17 cellular contexts compared by ENCODE assay signal in the genomic region with DNA sequence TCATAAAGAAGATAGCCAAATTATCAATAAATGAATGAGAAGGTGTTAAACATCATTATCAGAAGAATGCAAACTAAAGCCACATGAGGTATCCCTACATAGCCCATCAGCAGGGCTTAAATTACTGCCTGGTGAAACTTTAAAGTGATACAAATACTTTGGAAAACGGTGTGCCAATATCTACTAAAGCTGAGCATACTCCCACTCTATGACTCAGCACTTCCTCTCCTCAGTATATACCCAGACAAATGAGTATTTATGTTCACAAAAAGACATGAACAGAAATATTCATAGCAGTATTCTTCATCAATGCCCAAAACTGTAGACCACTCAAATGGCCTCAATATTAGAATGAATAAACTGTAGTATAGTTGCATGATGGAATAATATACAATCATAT.
A peak's percentile ranks its signal among the peaks of the same experiment; 100 is the strongest.
DNase-seq lines count a peak whose midpoint lies in the region; ATAC-seq and TF ChIP-seq lines count a peak whose summit lies in the region.
"Had no signal": no experiment of that assay in that cellular context is flagged by ENCODE, and none has a peak within 500 bp of the region (broad histone marks: within the 10 kb centered on the region; RNA-seq: fewer than 3 reads in every experiment).

No MANE protein-coding gene starts in this region.

- POLR2A ChIA-PET in PC-9 (lab: Charles Lee; ENCODE audit: unreplicated experiment), result no interaction called here
- POLR2A ChIA-PET in GM10248 (lab: Yijun Ruan, JAX), result no interaction called here

- ATAC-seq in omental fat pad (ENCODE audit: low FRiP score), result no peak
- ATAC-seq: body of pancreas had no signal

- H4K20me1 ChIP-seq in PC-9 (ENCODE audit: insufficient read depth), result no peaks in the 10 kb centered on the region

- DNase-seq in HT1080 (ENCODE audit: low read depth) (peak; percentile 47), PC-9 (no peak), dermis blood vessel endothelial cell (peak; percentile 11), GM10248 (ENCODE audit: extremely low spot score) (no peak), cerebellar nuclear complex (lab: John Stamatoyannopoulos, UW) (no peak), ascending aorta (ENCODE audit: low spot score in 2 of 2) (no peak), omental fat pad (ENCODE audit: low spot score) (no peak)
- DNase-seq: activated CD4-positive, alpha-beta T cell treated with anti-CD3 and anti-CD28 coated beads for 48 hours; activated naive CD4-positive, alpha-beta T cell; body of pancreas; CD4-positive, alpha-beta T cell; DND-41; hypothalamus; NCI-H2029; NCI-H524; SK-N-SH; T1000 had no signal

- H3K9me3 ChIP-seq in PC-9 (ENCODE audit: insufficient read depth, low read depth), result no peaks in the 10 kb centered on the region
- H3K9me3 ChIP-seq in ascending aorta, result no peaks in the 10 kb centered on the region
- H3K9me3 ChIP-seq: body of pancreas, SK-N-SH had no signal

- H3K27ac ChIP-seq in PC-9, result no peak overlapping the region
- H3K27ac ChIP-seq in ascending aorta, result no peak overlapping the region
- H3K27ac ChIP-seq: body of pancreas had no signal

- TF ChIP-seq CTCF in PC-9 (conservative IDR thresholded peaks at IDR 0.05), result no peak
- no peak for TF ChIP-seq CTCF in GM10248 (IDR thresholded peaks at IDR 0.05; ENCODE audit: control extremely low read depth, extremely low read depth, low read depth, missing control alignments)
- TF ChIP-seq CTCF in ascending aorta (IDR thresholded peaks at IDR 0.05), result no peak
- TF ChIP-seq CTCF in omental fat pad (IDR thresholded peaks at IDR 0.05), result no peak

- intact Hi-C loops in PC-9 (cut with micrococcal nuclease; ENCODE audit: unreplicated experiment), result no loop called here
- intact Hi-C loops in ascending aorta (cut with DNase I), result no loop called here

- H3K9me2 ChIP-seq in PC-9 (ENCODE audit: insufficient read depth), result no peaks in the 10 kb centered on the region
- H3K9me2 ChIP-seq: SK-N-SH had no signal

- no TSS peak for BruUV-seq in PC-9 (replicated peaks; lab: Mats Ljungman, UMichigan)

- H3K27me3 ChIP-seq in PC-9 (ENCODE audit: insufficient read depth, low read depth) (peaks cover 3% of the 10 kb centered on the region; the same call in 1 of the 2 replicates), ascending aorta (no peaks in the 10 kb centered on the region)
- H3K27me3 ChIP-seq: body of pancreas had no signal

- H3K4me3 ChIP-seq in PC-9, result no peak overlapping the region
- no peak overlapping the region for H3K4me3 ChIP-seq in ascending aorta
- H3K4me3 ChIP-seq: body of pancreas had no signal

- no peaks in the 10 kb centered on the region for H3K79me2 ChIP-seq in PC-9 (ENCODE audit: low read depth)

- H3K36me3 ChIP-seq in PC-9 (ENCODE audit: low read depth) (no peaks in the 10 kb centered on the region), ascending aorta (no peaks in the 10 kb centered on the region)

- peak overlapping the region; percentile 30; the same call in 1 of the 2 replicates for H2AFZ ChIP-seq in PC-9

- H3K4me2 ChIP-seq in PC-9, result no peak overlapping the region
- H3K4me2 ChIP-seq: SK-N-SH had no signal

- H3K4me1 ChIP-seq in PC-9 (replicated peaks; ENCODE audit: insufficient read depth) (no peaks in the 10 kb centered on the region), ascending aorta (no peaks in the 10 kb centered on the region)
- H3K4me1 ChIP-seq: body of pancreas had no signal

- no peaks in the 10 kb centered on the region for H3F3A ChIP-seq in PC-9 (ENCODE audit: insufficient read depth, low read depth)

- CTCF ChIA-PET in PC-9 (lab: Charles Lee) (no interaction called here), GM10248 (lab: Yijun Ruan, JAX) (interaction anchor here (1.0 kb wide), 1 partner anchor 8 kb away, joined by 3 read pairs; no protein-coding TSS in a partner anchor)

Comparison
In these comparisons a context has a peak if more than half of its experiments do, and no peak if none do; other contexts are left out.
1. DNase-seq: peak in HT1080 (single experiment) and dermis blood vessel endothelial cell (single experiment); none in PC-9 (0 of 2), GM10248 (single experiment), cerebellar nuclear complex (0 of 2), ascending aorta (0 of 2) and omental fat pad (single experiment).